Comparison of ENCODE assay signal across 8 cellular contexts in the genomic region with DNA sequence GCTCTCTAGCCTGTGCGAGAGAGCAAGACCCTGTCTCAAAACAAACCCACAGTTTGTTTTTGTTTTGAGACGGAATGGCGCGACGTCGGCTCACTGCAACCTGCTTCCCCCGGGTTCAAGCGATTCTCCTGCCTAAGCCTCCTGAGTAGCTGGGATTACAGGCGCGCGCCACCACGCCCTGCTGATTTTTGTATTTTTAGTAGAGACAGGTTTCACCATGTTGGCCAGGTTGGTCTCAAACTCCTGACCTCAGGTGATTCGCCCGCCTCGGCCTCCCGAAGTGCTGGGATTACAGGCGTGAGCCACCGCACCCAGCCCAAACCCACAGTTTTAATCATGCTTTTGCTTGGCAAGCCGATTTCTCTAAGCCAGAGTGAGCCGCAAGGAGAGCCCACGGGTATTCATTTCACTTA. TPM values are rescaled to one million over a fixed set of nuclear protein-coding genes. Genes with fewer than 3 reads are reported as not detected.
DNase-seq lines count a peak whose midpoint lies in the region; ATAC-seq, FAIRE-seq and TF ChIP-seq lines count a peak whose summit lies in the region.
"Not testable (repeated sequence)": the region's sequence is repeated elsewhere in the genome, so short reads cannot be mapped to it uniquely, and the experiment has no call there.

No MANE protein-coding gene starts in this region.

- not testable (repeated sequence) for TF ChIP-seq EP300 in HepG2 (IDR thresholded peaks at IDR 0.05; ENCODE audit: low read depth in 2 of 2, low read length in 2 of 2); HepG2 (CRISPR knock-in tag; IDR thresholded peaks at IDR 0.05; ENCODE audit: borderline replicate concordance)

- 0 out of 2 replicates have a peak overlapping the region, but pooled peaks have one; percentile 77 for H3K9ac ChIP-seq in HepG2 (ENCODE audit: insufficient read depth, low read depth, low read length)

- not testable (repeated sequence) for H3K27me3 ChIP-seq in ascending aorta; HepG2 (ENCODE audit: control insufficient read depth in 1 of 2, insufficient read depth in 2 of 2, low read length in 2 of 2); thoracic aorta (replicated peaks; ENCODE audit: insufficient read depth)

- peaks cover 24% of the 10 kb centered on the region for H3K4me1 Mint-ChIP-seq in CD14-positive monocyte
- peaks cover 25% of the 10 kb centered on the region for H3K4me1 Mint-ChIP-seq in T-helper 1 cell treated with Interleukin-12 subunit alpha and Interleukin-12 subunit beta and Interleukin-4 antibody, amounts not matched to agents 30 μg/mL and 1 μg/mL, for 36 hours (ENCODE audit: low read depth)
- peaks cover 13% of the 10 kb centered on the region for H3K4me1 Mint-ChIP-seq in osteocyte (ENCODE audit: unreplicated experiment)

- in situ Hi-C loops in HepG2 (cut with HindIII; ENCODE audit: extremely low pct_ligation_motif_present, low pct_unique_long_range_greater_than_20kb): loop anchor here (25.0 kb wide), 1 partner anchor 1212 kb away; no protein-coding TSS in a partner anchor

- FAIRE-seq in HepG2 (lab: Jason Lieb, UNC): not testable (repeated sequence)

- H3K4me3 ChIP-seq in ascending aorta: peak overlapping the region; percentile 84 to 90
- H3K4me3 ChIP-seq in HepG2 (replicated peaks in 1 of 3; ENCODE audit: insufficient read depth in 1 of 3, low read depth in 2 of 3, low read length in 3 of 3): peak overlapping the region in 2 of 3 experiments; percentile 21 to 87; a peak in 4 of 6 replicates
- peak overlapping the region; percentile 98 for H3K4me3 ChIP-seq in thoracic aorta

- DNase-seq in CD14-positive monocyte (ENCODE audit: low spot score); ascending aorta (ENCODE audit: low spot score in 2 of 2); epithelial cell of prostate (ENCODE audit: low read depth, low spot score); HepG2 (ENCODE audit: low spot score); osteocyte (ENCODE audit: extremely low spot score, unreplicated experiment); thoracic aorta (ENCODE audit: low spot score): not testable (repeated sequence)

- peak overlapping the region; percentile 69 for H3K4me2 ChIP-seq in HepG2 (ENCODE audit: low read depth, low read length)

- intact Hi-C loops in CD14-positive monocyte (cut with micrococcal nuclease): loop anchor here in 1 of 2 donors (5.0 kb wide), 1 partner anchor 72 kb away; the partner anchor contains the start of gene VTI1B
- intact Hi-C loops in ascending aorta (cut with DNase I): loop anchor here (1.0 kb wide), 3 partner anchors 18 to 104 kb away; partner anchors contain the start of gene VTI1B
- intact Hi-C loops in HepG2 (cut with micrococcal nuclease; ENCODE audit: unreplicated experiment): not testable (repeated sequence)

- not testable (repeated sequence) for H3K36me3 Mint-ChIP-seq in CD14-positive monocyte; T-helper 1 cell treated with Interleukin-12 subunit alpha and Interleukin-12 subunit beta and Interleukin-4 antibody, amounts not matched to agents 30 μg/mL and 1 μg/mL, for 36 hours (ENCODE audit: low read depth); osteocyte (ENCODE audit: unreplicated experiment)

- not testable (repeated sequence) for H2AFZ ChIP-seq in HepG2 (ENCODE audit: low read length)

- POLR2A ChIA-PET in HepG2 (lab: Yijun Ruan, JAX): interaction anchor here (0.6 to 2.4 kb wide), 23 partner anchors 10 to 1225 kb away, joined by 3 to 11 read pairs (median 5); partner anchors contain the start of genes ARG2, RDH11 and ZFYVE26

- not testable (repeated sequence) for TF ChIP-seq POLR2A in HepG2 (IDR thresholded peaks at IDR 0.05; ENCODE audit: insufficient read depth in 1 of 2, low read depth in 2 of 2, low read length in 2 of 2)

- H3K27ac ChIP-seq in ascending aorta (peak overlapping the region; percentile 88 to 92), epithelial cell of prostate (peak overlapping the region; percentile 59), HepG2 (ENCODE audit: extremely low read length, insufficient read depth, low read length) (peak overlapping the region; percentile 74), thoracic aorta (peak overlapping the region; percentile 87 to 90)

- BruUV-seq in HepG2 (replicated peaks; lab: Mats Ljungman, UMichigan): not testable (repeated sequence)

- TF ChIP-seq RAD21 in HepG2 (CRISPR knock-in tag; IDR thresholded peaks at IDR 0.05): not testable (repeated sequence)

- not testable (repeated sequence) for TF ChIP-seq CTCF in CD14-positive monocyte (IDR thresholded peaks at IDR 0.05); ascending aorta (IDR thresholded peaks at IDR 0.05); HepG2 (CRISPR knock-in tag; IDR thresholded peaks at IDR 0.05); osteocyte (IDR thresholded peaks at IDR 0.05); thoracic aorta (IDR thresholded peaks at IDR 0.05)

- not testable (repeated sequence) for H3K9me3 ChIP-seq in ascending aorta; HepG2 (ENCODE audit: low read length); thoracic aorta

- H3K4me3 Mint-ChIP-seq in CD14-positive monocyte (peak overlapping the region; percentile 91 to 97), osteocyte (ENCODE audit: unreplicated experiment) (peak overlapping the region; percentile 91)
- peak overlapping the region; percentile 90 for H3K4me3 Mint-ChIP-seq in T-helper 1 cell treated with Interleukin-12 subunit alpha and Interleukin-12 subunit beta and Interleukin-4 antibody, amounts not matched to agents 30 μg/mL and 1 μg/mL, for 36 hours

- CTCF ChIA-PET in HepG2 (lab: Yijun Ruan, JAX; ENCODE audit: low intra/inter-chr PET ratio, low total read pairs): interaction anchor here (2.0 to 2.5 kb wide), 2 partner anchors 66 to 104 kb away, joined by 11 read pairs; no protein-coding TSS in a partner anchor

- not testable (repeated sequence) for H4K20me1 ChIP-seq in HepG2 (ENCODE audit: insufficient read depth, low read length)

- H3K4me1 ChIP-seq in ascending aorta: not testable (repeated sequence)
- H3K4me1 ChIP-seq in HepG2 (ENCODE audit: insufficient read depth, low read length) (peaks cover 44% of the 10 kb centered on the region), thoracic aorta (ENCODE audit: control insufficient read depth in 1 of 2, low read depth in 2 of 2) (peaks cover 0 to 16% of the 10 kb centered on the region in 2 donors)

- 98% methylated on average over 21 of the region's 21 CpGs for WGBS in HepG2 (ENCODE audit: low lambda C conversion rate)

- not testable (repeated sequence) for H3K79me2 ChIP-seq in HepG2 (ENCODE audit: insufficient read depth, low read length)

- H3K36me3 ChIP-seq in ascending aorta; HepG2 (replicated peaks in 1 of 2; ENCODE audit: control insufficient read depth in 1 of 2, insufficient read depth in 2 of 2, low read length in 2 of 2); thoracic aorta: not testable (repeated sequence)

- H3K9me3 Mint-ChIP-seq in CD14-positive monocyte; T-helper 1 cell treated with Interleukin-12 subunit alpha and Interleukin-12 subunit beta and Interleukin-4 antibody, amounts not matched to agents 30 μg/mL and 1 μg/mL, for 36 hours; osteocyte (ENCODE audit: unreplicated experiment): not testable (repeated sequence)

- H3K27me3 Mint-ChIP-seq in CD14-positive monocyte (ENCODE audit: low read depth in 3 of 3): not testable (repeated sequence)
- peaks cover 14% of the 10 kb centered on the region for H3K27me3 Mint-ChIP-seq in T-helper 1 cell treated with Interleukin-12 subunit alpha and Interleukin-12 subunit beta and Interleukin-4 antibody, amounts not matched to agents 30 μg/mL and 1 μg/mL, for 36 hours (ENCODE audit: low read depth)
- H3K27me3 Mint-ChIP-seq in osteocyte (ENCODE audit: unreplicated experiment): peaks cover 11% of the 10 kb centered on the region

- peak overlapping the region; percentile 90 to 98 (median 93) for H3K27ac Mint-ChIP-seq in CD14-positive monocyte
- H3K27ac Mint-ChIP-seq in T-helper 1 cell treated with Interleukin-12 subunit alpha and Interleukin-12 subunit beta and Interleukin-4 antibody, amounts not matched to agents 30 μg/mL and 1 μg/mL, for 36 hours: peak overlapping the region; percentile 95
- peak overlapping the region; percentile 96 for H3K27ac Mint-ChIP-seq in osteocyte (ENCODE audit: unreplicated experiment)

- peak; percentile 4 for ATAC-seq in HG03432 (IDR thresholded peaks at IDR 0.05; ENCODE audit: unreplicated experiment)
- ATAC-seq in HepG2; thoracic aorta (ENCODE audit: insufficient number of reproducible peaks, low FRiP score, low read depth): not testable (repeated sequence)

RNA-seq across cellular contexts. Expression of gene PIGH, which starts 0.5 kb away (rescaled TPM):
- polyA plus RNA-seq in CD14-positive monocyte: 10 to 100 TPM; 14.6 to 18.0 TPM
- total RNA-seq in ascending aorta: 20.9 TPM
- 18.7 and 30.0 TPM in 2 replicates for total RNA-seq in HepG2 (2016; rRNA removed; fragmentation: Illumina TruSeq; extraction: Trizol)
- 23.7 and 27.0 TPM in 2 replicates for total RNA-seq in HepG2 (2016; cell fraction: cytosol; rRNA removed; fragmentation: Illumina TruSeq; extraction: Trizol; ENCODE audit: low read depth)
- total RNA-seq in HepG2 (2016; cell fraction: insoluble cytoplasmic fraction; rRNA removed; fragmentation: Illumina TruSeq; extraction: Trizol): 19.2 and 31.7 TPM in 2 replicates
- total RNA-seq in HepG2 (2016; cell fraction: membrane; rRNA removed; fragmentation: Illumina TruSeq; extraction: Trizol): 32.7 and 35.6 TPM in 2 replicates
- total RNA-seq in HepG2 (2016; cell fraction: nucleus; rRNA removed; fragmentation: Illumina TruSeq; extraction: Trizol): 30.3 and 31.6 TPM in 2 replicates
- 43.5 and 53.6 TPM in 2 replicates for polyA plus RNA-seq in HepG2 (2011; rRNA removed)
- polyA plus RNA-seq in HepG2 (2011; cell fraction: cytosol; rRNA removed): 27.5 and 43.0 TPM in 2 replicates
- 107 and 111 TPM in 2 replicates for polyA plus RNA-seq in HepG2 (2011; cell fraction: nucleus; rRNA removed)
- polyA plus RNA-seq in HepG2 (2012): 25.2 and 35.2 TPM in 2 replicates
- polyA plus RNA-seq in HepG2 (2016; cell fraction: cytosol; fragmentation: Illumina TruSeq; extraction: Trizol; ENCODE audit: low read depth): 24.8 and 31.5 TPM in 2 replicates
- 17.9 and 20.6 TPM in 2 replicates for polyA plus RNA-seq in HepG2 (2016; cell fraction: insoluble cytoplasmic fraction; fragmentation: Illumina TruSeq; extraction: Trizol; ENCODE audit: low read depth)
- 29.8 and 32.1 TPM in 2 replicates for polyA plus RNA-seq in HepG2 (2016; cell fraction: membrane; fragmentation: Illumina TruSeq; extraction: Trizol; ENCODE audit: low read depth)
- 61.7 and 63.3 TPM in 2 replicates for polyA plus RNA-seq in HepG2 (2016; cell fraction: nucleus; fragmentation: Illumina TruSeq; extraction: Trizol; ENCODE audit: insufficient read depth, low read depth)
- polyA minus RNA-seq in HepG2 (2011; rRNA and poly(A)+ RNA removed; ENCODE audit: low replicate concordance): 16.6 and 25.0 TPM in 2 replicates
- polyA minus RNA-seq in HepG2 (2011; cell fraction: cytosol; rRNA and poly(A)+ RNA removed): 19.3 and 21.0 TPM in 2 replicates
- polyA minus RNA-seq in HepG2 (2011; cell fraction: nucleus; rRNA and poly(A)+ RNA removed): 10.9 and 17.5 TPM in 2 replicates
- total RNA-seq in osteocyte: 18.3 and 20.6 TPM in 2 replicates
- 10 to 100 TPM; 32.7 to 34.5 TPM for total RNA-seq in thoracic aorta

RNA-seq across cellular contexts. Expression of gene ARG2, which starts 19.2 kb away (rescaled TPM):
- polyA plus RNA-seq in CD14-positive monocyte (under 1 TPM; 0.33 to 0.46 TPM), HepG2 (2011; rRNA removed) (71.2 and 73.6 TPM in 2 replicates)
- total RNA-seq in ascending aorta (10.1 TPM), HepG2 (2016; rRNA removed; fragmentation: Illumina TruSeq; extraction: Trizol) (37.5 and 59.7 TPM in 2 replicates), osteocyte (3.2 and 4.2 TPM in 2 replicates), thoracic aorta (10 to 100 TPM in 1 of 2 donors, 1 to 10 TPM in 1; 2.8 to 12.5 TPM)
- total RNA-seq in HepG2 (2016; cell fraction: cytosol; rRNA removed; fragmentation: Illumina TruSeq; extraction: Trizol; ENCODE audit: low read depth): 6.3 and 7.7 TPM in 2 replicates
- 39.6 and 59.5 TPM in 2 replicates for total RNA-seq in HepG2 (2016; cell fraction: insoluble cytoplasmic fraction; rRNA removed; fragmentation: Illumina TruSeq; extraction: Trizol)
- 11.9 and 12.9 TPM in 2 replicates for total RNA-seq in HepG2 (2016; cell fraction: membrane; rRNA removed; fragmentation: Illumina TruSeq; extraction: Trizol)
- total RNA-seq in HepG2 (2016; cell fraction: nucleus; rRNA removed; fragmentation: Illumina TruSeq; extraction: Trizol): 15.1 and 17.4 TPM in 2 replicates
- polyA plus RNA-seq in HepG2 (2011; cell fraction: cytosol; rRNA removed): 60.1 and 70.4 TPM in 2 replicates
- polyA plus RNA-seq in HepG2 (2011; cell fraction: nucleus; rRNA removed): 17.5 and 19.4 TPM in 2 replicates
- polyA plus RNA-seq in HepG2 (2012): 40.9 and 79.8 TPM in 2 replicates
- 6.2 and 6.3 TPM in 2 replicates for polyA plus RNA-seq in HepG2 (2016; cell fraction: cytosol; fragmentation: Illumina TruSeq; extraction: Trizol; ENCODE audit: low read depth)
- 53.1 and 54.4 TPM in 2 replicates for polyA plus RNA-seq in HepG2 (2016; cell fraction: insoluble cytoplasmic fraction; fragmentation: Illumina TruSeq; extraction: Trizol; ENCODE audit: low read depth)
- 9.5 and 9.6 TPM in 2 replicates for polyA plus RNA-seq in HepG2 (2016; cell fraction: membrane; fragmentation: Illumina TruSeq; extraction: Trizol; ENCODE audit: low read depth)
- 17.5 and 21.2 TPM in 2 replicates for polyA plus RNA-seq in HepG2 (2016; cell fraction: nucleus; fragmentation: Illumina TruSeq; extraction: Trizol; ENCODE audit: insufficient read depth, low read depth)
- polyA minus RNA-seq in HepG2 (2011; rRNA and poly(A)+ RNA removed; ENCODE audit: low replicate concordance): 30.7 and 305 TPM in 2 replicates
- 47.9 and 62.8 TPM in 2 replicates for polyA minus RNA-seq in HepG2 (2011; cell fraction: cytosol; rRNA and poly(A)+ RNA removed)
- 28.6 and 33.4 TPM in 2 replicates for polyA minus RNA-seq in HepG2 (2011; cell fraction: nucleus; rRNA and poly(A)+ RNA removed)
